Comparison of ENCODE assay signal across 19 cellular contexts in genomic region chr14:22845103-22845394, GRCh38. TPM values are rescaled to one million over a fixed set of nuclear protein-coding genes. Genes with fewer than 3 reads are reported as not detected.
DNase-seq lines count a peak whose midpoint lies in the region; ATAC-seq and TF ChIP-seq lines count a peak whose summit lies in the region.
"Had no signal": no experiment of that assay in that cellular context is flagged by ENCODE, and none has a peak within 500 bp of the region (broad histone marks: within the 10 kb centered on the region; RNA-seq: fewer than 3 reads in every experiment).

No MANE protein-coding gene starts in this region.

- H3K4me2 ChIP-seq in trophoblast cell (ENCODE audit: low read length) = no peak overlapping the region

- H3K4me1 ChIP-seq in ascending aorta (peaks cover 25 to 46% of the 10 kb centered on the region in 2 donors), lower lobe of right lung (peaks cover 52% of the 10 kb centered on the region), trophoblast cell (ENCODE audit: control insufficient read depth in 1 of 2, insufficient read depth in 2 of 2, low read length in 2 of 2) (peaks cover 25 to 29% of the 10 kb centered on the region in 2 experiments)

- no peaks in the 10 kb centered on the region for H3K79me2 ChIP-seq in trophoblast cell (ENCODE audit: control insufficient read depth, insufficient read depth, low read length, poor library complexity)

- H2BK5ac ChIP-seq in trophoblast cell (ENCODE audit: low read depth, low read length, poor library complexity) = no peak overlapping the region

- H3K23ac ChIP-seq in trophoblast cell (ENCODE audit: low read length) = no peak overlapping the region

- intact Hi-C loops in ascending aorta (cut with DNase I) = loop anchor here (10.0 kb wide), 1 partner anchor 1370 kb away; the partner anchor contains the start of genes RAB2B and TOX4
- intact Hi-C loops in lower lobe of right lung (cut with DNase I) = no loop called here

- no peak overlapping the region for H2BK120ac ChIP-seq in trophoblast cell (ENCODE audit: insufficient read depth, low read length, poor library complexity)

- WGBS in trophoblast cell (ENCODE audit: extremely low coverage, insufficient coverage, insufficient read length) = 100% methylated on average over 1 of the region's 9 CpGs

- peaks cover 11% of the 10 kb centered on the region for H3K79me1 ChIP-seq in trophoblast cell (ENCODE audit: low read length)

- H3K18ac ChIP-seq in trophoblast cell (ENCODE audit: low read length) = no peak overlapping the region

- H3K9ac ChIP-seq in trophoblast cell (ENCODE audit: low read length) = no peak overlapping the region
- H3K9ac ChIP-seq: BLaER1 had no signal

- DNase-seq in AG04450 (ENCODE audit: low read depth, low spot score) (no peak), ascending aorta (ENCODE audit: low spot score in 2 of 2) (no peak), lower lobe of right lung (peak; percentile 20), trophoblast cell (no peak), NCI-H524 (lab: John Stamatoyannopoulos, UW) (no peak)
- no peak for DNase-seq in stimulated activated CD4-positive, alpha-beta T cell treated with anti-CD3 and anti-CD28 coated beads, Interleukin-4, amount 100 ng/mL, for 1 hour
- DNase-seq: 8988T, DMS79 treated with DMSO at 0.1 percent for 48 hours, KBM-7, NCI-H1417 treated with DMSO at 0.1 percent for 48 hours, NCI-H1930, NCI-H2171, NCI-H774, PC-3 had no signal

- ATAC-seq in lower lobe of right lung (no peak), GM19324 (IDR thresholded peaks at IDR 0.05; ENCODE audit: low FRiP score, unreplicated experiment) (no peak)
- ATAC-seq: PC-3 had no signal

- H3K36me3 ChIP-seq in ascending aorta (peaks cover 59 to 64% of the 10 kb centered on the region in 2 donors), lower lobe of right lung (peaks cover 64% of the 10 kb centered on the region), trophoblast cell (ENCODE audit: control insufficient read depth in 1 of 2, insufficient read depth in 2 of 2, low read length in 2 of 2) (peaks cover 65 to 69% of the 10 kb centered on the region in 2 experiments)
- H3K36me3 ChIP-seq: BLaER1 had no signal

- H3K27ac ChIP-seq in AG04450 (ENCODE audit: low read depth, low read length) (peak overlapping the region; percentile 65), ascending aorta (peak overlapping the region; percentile 87 to 91), lower lobe of right lung (no peak overlapping the region), skin epidermis (peak overlapping the region in 11 of 21 experiments; percentile 6 to 92 (median 72)), trophoblast cell (ENCODE audit: low read depth, low read length) (no peak overlapping the region)
- H3K27ac ChIP-seq: BLaER1 had no signal

- H2AFZ ChIP-seq in trophoblast cell (ENCODE audit: insufficient read depth, low read length, poor library complexity) = no peak overlapping the region

- no peak overlapping the region for H2AK5ac ChIP-seq in trophoblast cell (ENCODE audit: low read length)

- TF ChIP-seq CTCF in AG04450 (IDR thresholded peaks at IDR 0.05; ENCODE audit: low read depth, low read length) = no peak
- TF ChIP-seq CTCF in ascending aorta (IDR thresholded peaks at IDR 0.05) = no peak
- TF ChIP-seq CTCF in lower lobe of right lung (IDR thresholded peaks at IDR 0.05) = no peak

- CTCF ChIA-PET in AG04450 (lab: Charles Lee) = interaction anchor here (0.7 to 2.1 kb wide), 7 partner anchors 7 to 289 kb away, joined by 3 to 12 read pairs (median 6); no protein-coding TSS in a partner anchor

- H3K9me3 ChIP-seq in AG04450 (ENCODE audit: control insufficient read depth, insufficient read depth, low read length) = no peaks in the 10 kb centered on the region
- H3K9me3 ChIP-seq in ascending aorta = no peaks in the 10 kb centered on the region
- H3K9me3 ChIP-seq in lower lobe of right lung = no peaks in the 10 kb centered on the region
- peaks cover 3% of the 10 kb centered on the region for H3K9me3 ChIP-seq in trophoblast cell (ENCODE audit: insufficient read depth, low read depth, low read length)
- H3K9me3 ChIP-seq: BLaER1 had no signal

- H3K27me3 ChIP-seq in AG04450 (ENCODE audit: control insufficient read depth, insufficient read depth, low read length) = no peaks in the 10 kb centered on the region
- H3K27me3 ChIP-seq in ascending aorta = no peaks in the 10 kb centered on the region
- no peaks in the 10 kb centered on the region for H3K27me3 ChIP-seq in lower lobe of right lung (ENCODE audit: low read depth)
- H3K27me3 ChIP-seq in trophoblast cell (ENCODE audit: insufficient read depth, low read length) = no peaks in the 10 kb centered on the region
- H3K27me3 ChIP-seq: BLaER1 had no signal

- H3K14ac ChIP-seq in trophoblast cell (ENCODE audit: low read length) = no peak overlapping the region

- no peak overlapping the region for H2BK12ac ChIP-seq in trophoblast cell (ENCODE audit: low read length)

- H4K91ac ChIP-seq in trophoblast cell (ENCODE audit: low read depth, low read length) = no peak overlapping the region

- H3K4me3 ChIP-seq in AG04450 (ENCODE audit: low read depth, low read length) (no peak overlapping the region), ascending aorta (no peak overlapping the region), lower lobe of right lung (no peak overlapping the region), skin epidermis (no peak overlapping the region), trophoblast cell (ENCODE audit: low read depth, low read length) (no peak overlapping the region)
- H3K4me3 ChIP-seq: BLaER1 had no signal

- POLR2A ChIA-PET in AG04450 (lab: Yijun Ruan, JAX) = no interaction called here

- H4K8ac ChIP-seq in trophoblast cell (ENCODE audit: low read depth, low read length) = no peak overlapping the region

- H3K4ac ChIP-seq in trophoblast cell (ENCODE audit: low read depth, low read length) = no peak overlapping the region

- H4K12ac ChIP-seq in trophoblast cell (ENCODE audit: low read depth, low read length) = no peak overlapping the region

RNA-seq across cellular contexts. Expression of gene MMP14, which starts 8.7 kb away (rescaled TPM):
- polyA plus RNA-seq in AG04450 (2011; rRNA removed) = 365 and 448 TPM in 2 replicates
- 257 and 350 TPM in 2 replicates for polyA minus RNA-seq in AG04450 (2011; rRNA and poly(A)+ RNA removed)
- 178 TPM for total RNA-seq in ascending aorta
- 124 TPM for total RNA-seq in lower lobe of right lung
- polyA plus RNA-seq in trophoblast cell (2013) = 1,258 and 1,302 TPM in 2 replicates
- polyA plus RNA-seq: CD8-positive, alpha-beta memory T cell had no signal

RNA-seq across cellular contexts. Expression of gene MRPL52, which starts 15.4 kb away (rescaled TPM):
- 71.8 and 78.1 TPM in 2 replicates for polyA plus RNA-seq in AG04450 (2011; rRNA removed)
- 17.4 and 20.0 TPM in 2 replicates for polyA minus RNA-seq in AG04450 (2011; rRNA and poly(A)+ RNA removed)
- total RNA-seq in ascending aorta = 6.6 TPM
- 65.2 TPM for total RNA-seq in lower lobe of right lung
- polyA plus RNA-seq in trophoblast cell (2013) = 216 and 219 TPM in 2 replicates

RNA-seq across cellular contexts. Expression of gene LRP10, which starts 26.5 kb away (rescaled TPM):
- 87.8 and 125 TPM in 2 replicates for polyA plus RNA-seq in AG04450 (2011; rRNA removed)
- 128 and 185 TPM in 2 replicates for polyA minus RNA-seq in AG04450 (2011; rRNA and poly(A)+ RNA removed)
- total RNA-seq in ascending aorta (214 TPM), lower lobe of right lung (134 TPM)
- 32.8 and 36.9 TPM in 2 replicates for polyA plus RNA-seq in trophoblast cell (2013)

RNA-seq across cellular contexts. Expression of gene SLC7A7, which starts 29.8 kb away (rescaled TPM):
- 7.5 and 7.7 TPM in 2 replicates for polyA plus RNA-seq in AG04450 (2011; rRNA removed)
- polyA minus RNA-seq in AG04450 (2011; rRNA and poly(A)+ RNA removed) = 6.8 and 9.1 TPM in 2 replicates
- total RNA-seq in ascending aorta (7.6 TPM), lower lobe of right lung (157 TPM)
- polyA plus RNA-seq in trophoblast cell (2013) = 44.4 and 49.4 TPM in 2 replicates
- total RNA-seq: PC-3 had no signal
- polyA plus RNA-seq: CD8-positive, alpha-beta memory T cell had no signal

RNA-seq across cellular contexts. Expression of gene REM2, which starts 38.0 kb away (rescaled TPM):
- 0.06 and 0.19 TPM in 2 replicates for polyA plus RNA-seq in AG04450 (2011; rRNA removed)
- 0.23 TPM in 1 of 2 replicates, not detected in the other for polyA minus RNA-seq in AG04450 (2011; rRNA and poly(A)+ RNA removed)
- total RNA-seq in ascending aorta (1.9 TPM), lower lobe of right lung (0.83 TPM)
- polyA plus RNA-seq in trophoblast cell (2013) = 0.72 and 0.82 TPM in 2 replicates
- total RNA-seq: G401 had no signal

Comparison
In these comparisons a context has a peak if more than half of its experiments do, and no peak if none do; other contexts are left out.
1. H3K27ac ChIP-seq: peak in AG04450 (single experiment), ascending aorta (2 of 2) and skin epidermis (11 of 21); none in lower lobe of right lung (single experiment) and trophoblast cell (single experiment).